8 cellular contexts compared by ENCODE assay signal in genomic region chr17:64503821-64504768, GRCh38. TPM values are rescaled to one million over a fixed set of nuclear protein-coding genes. Genes with fewer than 3 reads are reported as not detected.
A peak's percentile ranks its signal among the peaks of the same experiment; 100 is the strongest.
DNase-seq lines count a peak whose midpoint lies in the region; ATAC-seq and TF ChIP-seq lines count a peak whose summit lies in the region.

No MANE protein-coding gene starts in this region.

- H3K27me3 ChIP-seq in sigmoid colon = no peaks in the 10 kb centered on the region

- peak overlapping the region; percentile 97 to 100 (median 100) for H3K4me3 Mint-ChIP-seq in T-cell

- DNase-seq in GM12865 (ENCODE audit: low read depth) (no peak), T-cell (no peak), fibroblast of mammary gland (ENCODE audit: low read depth) (no peak), sigmoid colon (no peak), GM10266 (ENCODE audit: extremely low spot score) (no peak), G401 (ENCODE audit: low spot score) (no peak), OCI-M1 (lab: John Stamatoyannopoulos, UW) (no peak)
- DNase-seq in stimulated activated CD4-positive, alpha-beta T cell treated with anti-CD3 and anti-CD28 coated beads, Interleukin-2, amount 100 ng/mL, for 48 hours = no peak

- H3K4me1 ChIP-seq in sigmoid colon = peaks cover 0 to 68% (median 58%) of the 10 kb centered on the region in 4 donors

- TF ChIP-seq CTCF in GM12865 (IDR thresholded peaks at IDR 0.05; ENCODE audit: insufficient read depth, low read depth, low read length, missing control alignments) (no peak), fibroblast of mammary gland (conservative IDR thresholded peaks at IDR 0.05; ENCODE audit: control insufficient read depth, insufficient read depth, low read depth, low read length) (no peak), sigmoid colon (IDR thresholded peaks at IDR 0.05) (no peak), GM10266 (IDR thresholded peaks at IDR 0.05; ENCODE audit: control insufficient read depth, insufficient read depth, low read depth, missing control alignments) (no peak)

- WGBS in sigmoid colon, 2 donors = 33 to 38% methylated on average over 7 of the region's 7 CpGs

- H3K4me3 ChIP-seq in GM12865 (ENCODE audit: low read depth, low read length) (peak overlapping the region; percentile 100), fibroblast of mammary gland (ENCODE audit: control insufficient read depth, low read depth, low read length) (peak overlapping the region; percentile 100), sigmoid colon (peak overlapping the region; percentile 78 to 90 (median 80))

- in situ Hi-C loops in G401 (cut with HindIII; ENCODE audit: low sequenced_read_pairs) = no loop called here

- POLR2A ChIA-PET in T-cell (lab: Charles Lee) = interaction anchor here in 1 of 2 donors (0.5 to 1.4 kb wide), 2 partner anchors 9 to 55 kb away, joined by 3 to 4 read pairs; no protein-coding TSS in a partner anchor

- ATAC-seq in T-cell (replicated peaks in 1 of 4) = no peak

- H3K27ac Mint-ChIP-seq in T-cell = peak overlapping the region; percentile 99 to 100

- no peak for TF ChIP-seq EP300 in sigmoid colon (IDR thresholded peaks at IDR 0.05)

- H3K4me1 Mint-ChIP-seq in T-cell = peaks cover 72 to 87% (median 74%) of the 10 kb centered on the region in 3 donors

- H3K9me3 ChIP-seq in sigmoid colon = no peaks in the 10 kb centered on the region

- H3K36me3 Mint-ChIP-seq in T-cell = peaks cover 69% of the 10 kb centered on the region

- no peak for TF ChIP-seq POLR2A in sigmoid colon (IDR thresholded peaks at IDR 0.05)

- peak overlapping the region; percentile 95 to 100 (median 98) for H3K27ac ChIP-seq in sigmoid colon

- no peaks in the 10 kb centered on the region for H3K9me3 Mint-ChIP-seq in T-cell

- no peaks in the 10 kb centered on the region for H3K27me3 Mint-ChIP-seq in T-cell

- CTCF ChIA-PET in T-cell (lab: Charles Lee) = interaction anchor here in 1 of 2 donors (0.5 to 1.6 kb wide), 2 partner anchors 12 to 510 kb away, joined by 5 to 8 read pairs; no protein-coding TSS in a partner anchor

- peaks cover 49 to 65% (median 51%) of the 10 kb centered on the region in 4 donors for H3K36me3 ChIP-seq in sigmoid colon

- intact Hi-C loops in sigmoid colon (cut with DNase I) = loop anchor here (10.0 kb wide), 1 partner anchor 359 kb away; no protein-coding TSS in a partner anchor

RNA-seq across cellular contexts. Expression of gene DDX5, which starts 2.0 kb away (rescaled TPM):
- total RNA-seq in T-cell (1,000 to 10,000 TPM; 1,461 to 3,147 (median 1,608) TPM), sigmoid colon (1,000 to 10,000 TPM in 1 of 4 donors, 100 to 1,000 TPM in 3; 488 to 1,652 (median 747) TPM)
- 100 to 1,000 TPM; 187 to 412 (median 248) TPM for polyA plus RNA-seq in sigmoid colon
- total RNA-seq in G401 (2014; rRNA removed; shearing (Covaris generic)) = 397 and 498 TPM in 2 replicates

RNA-seq across cellular contexts. Expression of gene CEP95, which starts 2.7 kb away (rescaled TPM):
- 100 to 1,000 TPM in 2 of 5 donors, 10 to 100 TPM in 3; 77.0 to 168 (median 91.9) TPM for total RNA-seq in T-cell
- 10 to 100 TPM; 34.9 to 74.5 (median 56.9) TPM for total RNA-seq in sigmoid colon
- 10 to 100 TPM; 13.2 to 24.3 (median 13.9) TPM for polyA plus RNA-seq in sigmoid colon
- total RNA-seq in G401 (2014; rRNA removed; shearing (Covaris generic)) = 17.5 and 22.0 TPM in 2 replicates

RNA-seq across cellular contexts. Expression of gene POLG2, which starts 7.2 kb away (rescaled TPM):
- 10 to 100 TPM; 43.1 to 71.4 (median 59.3) TPM for total RNA-seq in T-cell
- 10 to 100 TPM in 2 of 4 donors, 1 to 10 TPM in 2; 5.2 to 16.1 (median 10.4) TPM for total RNA-seq in sigmoid colon
- 10 to 100 TPM in 1 of 3 donors, 1 to 10 TPM in 2; 3.9 to 11.0 (median 4.2) TPM for polyA plus RNA-seq in sigmoid colon
- 7.3 and 18.5 TPM in 2 replicates for total RNA-seq in G401 (2014; rRNA removed; shearing (Covaris generic))

RNA-seq across cellular contexts. Expression of gene MILR1, which starts 55.2 kb away (rescaled TPM):
- total RNA-seq in T-cell (under 1 TPM in 2 of 5 donors, not detected in 3; 0.22 to 0.76 TPM), sigmoid colon (1 to 10 TPM; 1.8 to 6.5 (median 3.1) TPM)
- 1 to 10 TPM; 4.4 to 7.8 (median 6.6) TPM for polyA plus RNA-seq in sigmoid colon
- not detected in 2 replicates for total RNA-seq in G401 (2014; rRNA removed; shearing (Covaris generic))
